15 cellular contexts compared by ENCODE assay signal in the genomic region with DNA sequence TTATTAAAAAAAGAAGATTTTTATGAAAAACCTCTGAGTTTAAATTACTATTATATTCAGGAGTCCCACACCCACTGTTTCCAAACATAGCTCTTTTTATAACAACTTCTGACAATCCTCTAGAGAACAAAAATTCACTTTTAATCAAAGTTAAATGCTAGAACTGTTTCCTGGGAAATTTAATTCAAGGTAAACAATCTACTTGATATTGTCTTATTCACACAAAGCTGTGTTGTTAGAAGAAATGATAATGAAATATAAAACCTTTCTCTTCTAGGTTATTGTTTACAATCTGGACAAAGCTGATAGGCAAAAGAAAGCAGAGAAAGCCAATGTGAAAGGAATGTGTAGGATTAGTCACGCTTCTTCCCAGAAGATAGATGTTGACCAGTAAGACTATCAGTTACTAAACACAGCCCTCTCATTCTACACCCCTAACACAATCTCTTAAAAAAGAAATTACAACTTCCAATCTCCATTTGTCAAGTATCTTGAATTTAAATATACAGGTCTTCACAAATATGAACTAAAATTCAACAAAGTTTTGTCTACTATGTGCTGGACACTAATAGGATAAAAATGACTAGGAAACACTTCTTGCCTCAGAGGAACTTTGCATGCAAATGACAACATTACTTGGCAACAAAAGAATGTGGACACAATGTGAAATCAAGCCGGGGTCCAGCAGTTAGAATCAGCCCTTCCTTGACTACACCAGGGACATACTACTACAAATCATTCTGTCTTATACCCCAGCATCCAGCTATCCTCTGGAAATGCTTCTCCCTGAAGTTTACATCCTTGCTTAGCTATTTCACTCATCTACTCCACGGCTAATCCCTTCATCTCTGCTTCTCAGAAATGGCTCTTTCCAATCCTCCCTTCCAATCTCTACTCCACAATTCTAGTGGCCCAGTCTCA.
DNase-seq lines count a peak whose midpoint lies in the region; ATAC-seq and TF ChIP-seq lines count a peak whose summit lies in the region.
"Had no signal": no experiment of that assay in that cellular context is flagged by ENCODE, and none has a peak within 500 bp of the region (broad histone marks: within the 10 kb centered on the region; RNA-seq: fewer than 3 reads in every experiment).

No MANE protein-coding gene starts in this region.

- H3K9me3 ChIP-seq in IMR-90 (ENCODE audit: control insufficient read depth, insufficient read depth, low read length), result peaks cover 2% of the 10 kb centered on the region; the same call in 1 of the 2 replicates
- H3K9me3 ChIP-seq in mesodermal cell (ENCODE audit: control insufficient read depth, low read length), result peaks cover 14% of the 10 kb centered on the region

- intact Hi-C loops in IMR-90 (cut with micrococcal nuclease), result no loop called here
- intact Hi-C loops in activated T-helper 2 cell treated with anti-CD3 and anti-CD28 coated beads, Interferon-gamma antibody, Interleukin-2, Interleukin-4, amounts not matched to agents 10 μg/mL and 5 μg/mL and 100 μg/mL, durations not matched to agents 14 hours and 24 hours and 36 hours (cut with micrococcal nuclease), result no loop called here

- no peaks in the 10 kb centered on the region for H3K79me1 ChIP-seq in IMR-90 (ENCODE audit: low read depth in 1 of 2, low read length in 2 of 2)

- POLR2A ChIA-PET in IMR-90 (lab: Charles Lee; ENCODE audit: unreplicated experiment), result no interaction called here

- H4K20me1 ChIP-seq in IMR-90 (ENCODE audit: insufficient read depth, low read length), result no peaks in the 10 kb centered on the region

- H3K4me1 Mint-ChIP-seq in activated T-helper 2 cell treated with anti-CD3 and anti-CD28 coated beads, Interferon-gamma antibody, Interleukin-2, Interleukin-4, amounts not matched to agents 10 μg/mL and 5 μg/mL and 100 μg/mL, durations not matched to agents 14 hours and 24 hours and 36 hours (ENCODE audit: low read depth), result no peaks in the 10 kb centered on the region

- peak overlapping the region; percentile 80 for H3K4me2 ChIP-seq in IMR-90 (ENCODE audit: low read depth, low read length)
- H3K4me2 ChIP-seq: hepatocyte had no signal

- H3K4ac ChIP-seq in IMR-90 (ENCODE audit: low read depth, low read length), result peak overlapping the region; percentile 83

- H3K27ac Mint-ChIP-seq in activated T-helper 2 cell treated with anti-CD3 and anti-CD28 coated beads, Interferon-gamma antibody, Interleukin-2, Interleukin-4, amounts not matched to agents 10 μg/mL and 5 μg/mL and 100 μg/mL, durations not matched to agents 14 hours and 24 hours and 36 hours, result no peak overlapping the region
- H3K27ac Mint-ChIP-seq: naive B cell had no signal

- ATAC-seq in IMR-90 (ENCODE audit: low read depth) (peak; percentile 97), GM18909 (IDR thresholded peaks at IDR 0.05; ENCODE audit: poor library complexity, unreplicated experiment) (no peak), GM21717 (IDR thresholded peaks at IDR 0.05; ENCODE audit: unreplicated experiment) (no peak)

- TF ChIP-seq POLR2A in IMR-90 (IDR thresholded peaks at IDR 0.05; ENCODE audit: low read depth, low read length), result no peak

- H3K27ac ChIP-seq in IMR-90 (ENCODE audit: insufficient read depth, low read length) (peak overlapping the region; percentile 62; the same call in 1 of the 2 replicates), mesodermal cell (ENCODE audit: low read depth, low read length, severe bottlenecking) (peak overlapping the region; percentile 92)
- H3K27ac ChIP-seq: hepatocyte had no signal

- H3K9me3 Mint-ChIP-seq in activated T-helper 2 cell treated with anti-CD3 and anti-CD28 coated beads, Interferon-gamma antibody, Interleukin-2, Interleukin-4, amounts not matched to agents 10 μg/mL and 5 μg/mL and 100 μg/mL, durations not matched to agents 14 hours and 24 hours and 36 hours, result peaks cover 15% of the 10 kb centered on the region

- peak overlapping the region; percentile 76; the same call in 2 of the 3 replicates for H2BK15ac ChIP-seq in IMR-90 (ENCODE audit: low read depth, low read length)

- dilution Hi-C loops in IMR-90 (cut with HindIII; ENCODE audit: low sequenced_read_pairs, unreplicated experiment), result no loop called here

- peak overlapping the region; percentile 80 for H2BK120ac ChIP-seq in IMR-90 (ENCODE audit: low read depth, low read length)

- H3K9ac ChIP-seq in IMR-90 (ENCODE audit: low read depth, low read length), result no peak overlapping the region

- TF ChIP-seq CTCF in IMR-90 (conservative IDR thresholded peaks at IDR 0.05; ENCODE audit: low read depth, low read length), result no peak

- H3K36me3 ChIP-seq in IMR-90 (ENCODE audit: control insufficient read depth, insufficient read depth, low read length), result no peaks in the 10 kb centered on the region
- no peaks in the 10 kb centered on the region for H3K36me3 ChIP-seq in mesodermal cell (ENCODE audit: control insufficient read depth, insufficient read depth, low read length)

- H3K4me1 ChIP-seq in IMR-90 (ENCODE audit: control insufficient read depth, insufficient read depth, low read length) (peaks cover 9% of the 10 kb centered on the region), mesodermal cell (ENCODE audit: control insufficient read depth, insufficient read depth, low read length, poor library complexity, severe bottlenecking) (no peaks in the 10 kb centered on the region)

- peak overlapping the region; percentile 14 to 35; a peak in 3 of 4 replicates for H4K8ac ChIP-seq in IMR-90 (ENCODE audit: low read depth in 2 of 2, low read length in 2 of 2)

- H4K91ac ChIP-seq in IMR-90 (ENCODE audit: insufficient read depth, low read depth, low read length), result peak overlapping the region; percentile 84

- H2BK5ac ChIP-seq in IMR-90 (ENCODE audit: low read depth, low read length, poor library complexity, severe bottlenecking), result peak overlapping the region; percentile 81

- H3K18ac ChIP-seq in IMR-90 (ENCODE audit: low read depth, low read length), result peak overlapping the region; percentile 99

- CTCF ChIA-PET in IMR-90 (lab: Yijun Ruan, JAX), result interaction anchor here (0.8 to 1.0 kb wide), 3 partner anchors 9 to 25 kb away, joined by 3 to 5 read pairs (median 3); no protein-coding TSS in a partner anchor

- no peak for TF ChIP-seq RAD21 in IMR-90 (IDR thresholded peaks at IDR 0.05; ENCODE audit: low read length)

- H2AK9ac ChIP-seq in IMR-90 (replicated peaks; ENCODE audit: low read depth, low read length, poor library complexity), result no peak overlapping the region

- WGBS in IMR-90 (ENCODE audit: extremely low coverage in 2 of 2, insufficient read length in 1 of 2), 2 experiments, result 50% methylated on average over 2 of the region's 3 CpGs; no CpG with 5 or more reads in 1 of the 2 experiments
- WGBS in mesodermal cell (ENCODE audit: insufficient coverage in 2 of 2), 2 experiments, result 62 to 78% methylated on average over 2 of the region's 3 CpGs

- H3K36me3 Mint-ChIP-seq in activated T-helper 2 cell treated with anti-CD3 and anti-CD28 coated beads, Interferon-gamma antibody, Interleukin-2, Interleukin-4, amounts not matched to agents 10 μg/mL and 5 μg/mL and 100 μg/mL, durations not matched to agents 14 hours and 24 hours and 36 hours (ENCODE audit: low read depth), result no peaks in the 10 kb centered on the region

- peak overlapping the region; percentile 79 for H3K14ac ChIP-seq in IMR-90 (replicated peaks; ENCODE audit: low read depth, low read length)

- no peaks in the 10 kb centered on the region for H3K27me3 Mint-ChIP-seq in activated T-helper 2 cell treated with anti-CD3 and anti-CD28 coated beads, Interferon-gamma antibody, Interleukin-2, Interleukin-4, amounts not matched to agents 10 μg/mL and 5 μg/mL and 100 μg/mL, durations not matched to agents 14 hours and 24 hours and 36 hours (ENCODE audit: low read depth)
- H3K27me3 Mint-ChIP-seq: brain, naive B cell had no signal

- H4K5ac ChIP-seq in IMR-90 (ENCODE audit: low read depth, low read length), result peak overlapping the region; percentile 45

- no peak overlapping the region for H3K4me3 Mint-ChIP-seq in activated T-helper 2 cell treated with anti-CD3 and anti-CD28 coated beads, Interferon-gamma antibody, Interleukin-2, Interleukin-4, amounts not matched to agents 10 μg/mL and 5 μg/mL and 100 μg/mL, durations not matched to agents 14 hours and 24 hours and 36 hours (ENCODE audit: low read depth)
- H3K4me3 Mint-ChIP-seq: brain, naive B cell had no signal

- peaks cover 5% of the 10 kb centered on the region; the same call in 1 of the 2 replicates for H3K9me1 ChIP-seq in IMR-90 (ENCODE audit: insufficient read depth, low read length)

- H2BK20ac ChIP-seq in IMR-90 (ENCODE audit: low read depth, low read length), result peak overlapping the region; percentile 84

- DNase-seq in AG20443 (ENCODE audit: low spot score) (peak; percentile 54), IMR-90 (peak; percentile 84), dedifferentiated amniotic fluid mesenchymal stem cell (ENCODE audit: extremely low spot score) (peak; percentile 74), activated T-cell treated with anti-CD3 and anti-CD28 coated beads for 4 hours (no peak)
- no peak for DNase-seq in activated T-helper 2 cell treated with anti-CD3 and anti-CD28 coated beads, Interferon-gamma antibody, Interleukin-2, Interleukin-4, amounts not matched to agents 10 μg/mL and 5 μg/mL and 100 μg/mL, durations not matched to agents 14 hours and 24 hours and 36 hours (ENCODE audit: low spot score)
- DNase-seq: naive B cell; NCI-H526; stimulated activated CD4-positive, alpha-beta T cell treated with anti-CD3 and anti-CD28 coated beads, Interleukin-2, amount 100 ng/mL, for 24 hours; substantia nigra; T-helper 2 cell had no signal

- H3K4me3 ChIP-seq in IMR-90 (ENCODE audit: insufficient read depth, low read depth, low read length), result no peak overlapping the region
- no peak overlapping the region for H3K4me3 ChIP-seq in mesodermal cell (ENCODE audit: extremely low read depth, insufficient read depth, low read length, poor library complexity, severe bottlenecking)
- H3K4me3 ChIP-seq: hepatocyte had no signal

- peak overlapping the region; percentile 5 for H3K23ac ChIP-seq in IMR-90 (ENCODE audit: low read depth, low read length)

- peak overlapping the region; percentile 40 for H2AFZ ChIP-seq in IMR-90 (replicated peaks; ENCODE audit: low read length, poor library complexity)
- H2AFZ ChIP-seq: hepatocyte had no signal

- BruUV-seq in IMR-90 (replicated peaks; lab: Mats Ljungman, UMichigan), result no TSS peak

- in situ Hi-C loops in IMR-90 (cut with MboI; ENCODE audit: low sequenced_read_pairs), result no loop called here

- H3K27me3 ChIP-seq in IMR-90 (ENCODE audit: control insufficient read depth, insufficient read depth, low read length), result no peaks in the 10 kb centered on the region
- H3K27me3 ChIP-seq: hepatocyte had no signal

- H2AK5ac ChIP-seq in IMR-90 (ENCODE audit: low read depth, low read length), result peak overlapping the region; percentile 73; the same call in 1 of the 2 replicates

- no peak overlapping the region; the same call in 1 of the 2 replicates for H3K56ac ChIP-seq in IMR-90 (ENCODE audit: extremely low read depth, insufficient read depth, low read length)

TF ChIP-seq in IMR-90, 13 proteins besides CTCF, POLR2A, EP300 and RAD21 (continues in another document):
- TF ChIP-seq BHLHE40 (IDR thresholded peaks at IDR 0.05; ENCODE audit: low read depth, low read length), result peak; percentile 41; the same call in 1 of the 2 replicates

Comparison
In these comparisons a context has a peak if more than half of its experiments do, and no peak if none do; other contexts are left out.
1. DNase-seq: peak in AG20443 (single experiment), IMR-90 (single experiment) and dedifferentiated amniotic fluid mesenchymal stem cell (single experiment); none in activated T-helper 2 cell treated with anti-CD3 and anti-CD28 coated beads, Interferon-gamma antibody, Interleukin-2, Interleukin-4, amounts not matched to agents 10 μg/mL and 5 μg/mL and 100 μg/mL, durations not matched to agents 14 hours and 24 hours and 36 hours (single experiment) and activated T-cell treated with anti-CD3 and anti-CD28 coated beads for 4 hours (single experiment).